Comparison of ENCODE assay signal across 27 cellular contexts in the genomic region with DNA sequence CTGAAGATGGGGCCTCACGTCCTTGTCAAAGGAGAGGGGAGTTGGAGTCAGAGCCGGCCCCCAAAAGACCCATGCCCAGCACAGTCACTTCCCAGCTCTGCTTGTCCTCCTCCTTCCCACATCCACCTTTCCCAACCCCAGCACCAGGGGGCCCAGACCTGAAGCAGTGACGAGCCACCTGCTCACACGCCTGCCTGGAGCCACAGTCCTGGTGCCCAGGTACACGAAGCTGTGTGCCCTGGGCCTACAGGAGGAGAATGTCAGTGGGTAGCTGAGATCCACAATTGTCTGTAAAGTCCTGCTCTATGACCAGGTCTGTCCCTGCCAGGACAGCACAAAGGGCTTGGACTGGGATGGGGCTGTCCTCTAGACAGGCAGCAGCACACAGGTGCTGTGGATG.
"Had no signal": no experiment of that assay in that cellular context is flagged by ENCODE, and none has a peak within 500 bp of the region (broad histone marks: within the 10 kb centered on the region; RNA-seq: fewer than 3 reads in every experiment).

No MANE protein-coding gene starts in this region.

- H3K9me3 ChIP-seq: colonic mucosa, prostate gland, testis, tibial artery had no signal

- H3K4me2 ChIP-seq: neural progenitor cell had no signal

- H3K4me3 ChIP-seq: colonic mucosa, esophagus muscularis mucosa, heart right ventricle, neural progenitor cell, prostate gland, right atrium auricular region, skin epidermis, spleen, testis, tibial artery had no signal

- FAIRE-seq: endothelial cell of umbilical vein, kidney, urothelium cell line had no signal

- H3K4me1 ChIP-seq: colonic mucosa, neural progenitor cell, prostate gland, right atrium auricular region, testis, tibial artery had no signal

- H3K27me3 ChIP-seq: colonic mucosa, esophagus muscularis mucosa, neural progenitor cell, right atrium auricular region, spleen, testis, tibial artery had no signal

- H3K4me3 Mint-ChIP-seq: dendritic cell treated with granulocyte-macrophage colony-stimulating factor and Interleukin-4, amounts not matched to agents 40 ng/mL and 50 ng/mL, for 4 days; naive thymus-derived CD4-positive, alpha-beta T cell; nephron; neural progenitor cell; stimulated activated memory B cell treated with anti-CD40 and anti-IgM and Interleukin-4, amounts not matched to agents 10 μg/mL and 1 μg/mL and 100 μg/mL, for 72 hours; type B pancreatic cell had no signal

- H3K27ac Mint-ChIP-seq: naive thymus-derived CD4-positive, alpha-beta T cell; neural progenitor cell; stimulated activated memory B cell treated with anti-CD40 and anti-IgM and Interleukin-4, amounts not matched to agents 10 μg/mL and 1 μg/mL and 100 μg/mL, for 72 hours; type B pancreatic cell had no signal

- ATAC-seq: heart right ventricle; left lobe of liver; naive thymus-derived CD4-positive, alpha-beta T cell; stimulated activated memory B cell treated with anti-CD40 and anti-IgM and Interleukin-4, amounts not matched to agents 10 μg/mL and 1 μg/mL and 100 μg/mL, for 72 hours; stimulated activated naive CD8-positive, alpha-beta T cell treated with anti-CD3 and anti-CD28 coated beads, Interleukin-15, Interleukin-2, amounts not matched to agents 100 U/mL and 50 U/mL, for 24 hours had no signal

- H3K9ac ChIP-seq: neural progenitor cell had no signal

- H3K36me3 ChIP-seq: colonic mucosa, esophagus muscularis mucosa, heart right ventricle, neural progenitor cell, prostate gland, right atrium auricular region, spleen, tibial artery had no signal

- DNase-seq: colonic mucosa; effector CD8-positive, alpha-beta T cell; glutamatergic neuron; heart right ventricle; kidney; mesenchymal stem cell; midbrain; naive thymus-derived CD4-positive, alpha-beta T cell; nucleus accumbens; spleen; stimulated activated CD4-positive, alpha-beta T cell treated with anti-CD3 and anti-CD28 coated beads, Interleukin-4, amount 100 ng/mL, for 4 hours; stimulated activated naive CD8-positive, alpha-beta T cell treated with anti-CD3 and anti-CD28 coated beads, Interleukin-15, Interleukin-2, amounts not matched to agents 100 U/mL and 50 U/mL, for 24 hours; substantia nigra; testis; tibial artery had no signal

- H3K27me3 Mint-ChIP-seq: stimulated activated memory B cell treated with anti-CD40 and anti-IgM and Interleukin-4, amounts not matched to agents 10 μg/mL and 1 μg/mL and 100 μg/mL, for 72 hours had no signal

- H3K27ac ChIP-seq: colonic mucosa, esophagus muscularis mucosa, heart right ventricle, neural progenitor cell, prostate gland, right atrium auricular region, spleen, testis, tibial artery had no signal

- H3K36me3 Mint-ChIP-seq: stimulated activated memory B cell treated with anti-CD40 and anti-IgM and Interleukin-4, amounts not matched to agents 10 μg/mL and 1 μg/mL and 100 μg/mL, for 72 hours had no signal

- H2AFZ ChIP-seq: neural progenitor cell had no signal
